ENCODE assay signal across 15 cellular contexts in genomic region chr12:27653661-27654060, GRCh38.
"Had no signal": no experiment of that assay in that cellular context is flagged by ENCODE, and none has a peak within 500 bp of the region (broad histone marks: within the 10 kb centered on the region; RNA-seq: fewer than 3 reads in every experiment).

No MANE protein-coding gene starts in this region.

- H2AFZ ChIP-seq: neural progenitor cell had no signal

- H3K4me3 Mint-ChIP-seq: activated naive CD4-positive, alpha-beta T cell treated with anti-CD3 and anti-CD28 coated beads, Interleukin-2, amount 50 U/mL, for 24 hours; endodermal cell; neural progenitor cell; type B pancreatic cell had no signal

- H3K9me3 Mint-ChIP-seq: activated naive CD4-positive, alpha-beta T cell treated with anti-CD3 and anti-CD28 coated beads, Interleukin-2, amount 50 U/mL, for 24 hours; activated T-helper 2 cell treated with anti-CD3 and anti-CD28 coated beads, Interferon-gamma antibody, Interleukin-2, Interleukin-4, amounts not matched to agents 10 μg/mL and 5 μg/mL and 100 μg/mL, durations not matched to agents 14 hours and 24 hours and 36 hours; endodermal cell; neural progenitor cell; type B pancreatic cell had no signal

- H3K36me3 ChIP-seq: breast epithelium, neural progenitor cell had no signal

- H3K4me1 Mint-ChIP-seq: endodermal cell, neural progenitor cell had no signal

- ATAC-seq: pancreas had no signal

- H3K27me3 ChIP-seq: breast epithelium, neural progenitor cell, pancreas had no signal

- H3K9me3 ChIP-seq: breast epithelium, pancreas had no signal

- H3K4me1 ChIP-seq: breast epithelium, neural progenitor cell, pancreas had no signal

- DNase-seq: activated CD4-positive, CD25-positive, alpha-beta regulatory T cell treated with anti-CD3 and anti-CD28 coated beads, Interleukin-2, amount 50 U/mL, for 72 hours; activated T-cell treated with anti-CD3 and anti-CD28 coated beads for 4 hours; endodermal cell; erythroblast; hypothalamus; kidney glomerular epithelial cell; pancreas; stimulated activated CD4-positive, alpha-beta T cell treated with anti-CD3 and anti-CD28 coated beads, Interleukin-12 subunit alpha, Interleukin-12 subunit beta, amount 100 ng/mL, for 4 hours; stimulated activated naive CD4-positive, alpha-beta T cell treated with Interleukin-2 at 50 U/mL for 16 hours; T-helper 9 cell had no signal

- H3K27me3 Mint-ChIP-seq: activated naive CD4-positive, alpha-beta T cell treated with anti-CD3 and anti-CD28 coated beads, Interleukin-2, amount 50 U/mL, for 24 hours; type B pancreatic cell had no signal

- H3K4me2 ChIP-seq: neural progenitor cell had no signal

- H3K4me3 ChIP-seq: breast epithelium, neural progenitor cell, pancreas had no signal

- H3K9ac ChIP-seq: neural progenitor cell had no signal

- H3K27ac Mint-ChIP-seq: activated naive CD4-positive, alpha-beta T cell treated with anti-CD3 and anti-CD28 coated beads, Interleukin-2, amount 50 U/mL, for 24 hours; activated T-helper 2 cell treated with anti-CD3 and anti-CD28 coated beads, Interferon-gamma antibody, Interleukin-2, Interleukin-4, amounts not matched to agents 10 μg/mL and 5 μg/mL and 100 μg/mL, durations not matched to agents 14 hours and 24 hours and 36 hours; endodermal cell; neural progenitor cell; type B pancreatic cell had no signal

- H3K27ac ChIP-seq: breast epithelium, neural progenitor cell, pancreas had no signal
